ENCODE assay signal across 10 cellular contexts in the genomic region with DNA sequence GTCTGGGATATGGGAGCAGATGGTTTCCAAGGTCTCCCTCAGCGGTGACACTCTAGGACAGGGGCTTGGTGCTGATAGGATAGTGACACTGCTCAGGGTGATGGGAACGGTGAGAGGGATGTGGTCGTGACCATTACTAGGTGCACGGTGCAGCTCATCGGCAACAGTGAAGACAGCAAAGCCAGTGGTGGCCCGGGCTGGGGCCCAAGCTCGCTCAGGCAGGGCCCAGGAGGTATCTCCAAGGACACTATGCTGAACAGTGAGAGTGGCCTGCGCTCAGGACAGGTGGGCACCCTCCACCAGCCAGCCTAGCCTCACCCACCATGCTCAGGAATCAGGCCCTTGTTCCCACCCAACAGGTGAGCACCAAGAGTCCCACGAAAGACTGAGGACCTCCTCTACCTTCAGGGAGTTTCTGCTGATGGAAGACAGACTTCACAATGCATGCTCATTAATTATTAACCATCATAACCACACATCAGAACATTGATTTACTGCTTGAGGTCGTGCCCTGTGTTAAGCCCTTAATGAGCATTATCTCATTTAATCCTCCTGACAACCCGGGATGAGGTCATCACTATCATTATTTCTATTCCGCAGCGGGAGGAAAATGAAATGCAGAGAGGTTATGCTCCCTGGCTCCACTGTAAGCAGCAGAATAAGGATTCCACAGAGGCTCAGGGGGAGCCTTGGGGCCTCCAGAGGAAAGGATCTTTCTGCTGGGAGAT.
A peak's percentile ranks its signal among the peaks of the same experiment; 100 is the strongest.
DNase-seq lines count a peak whose midpoint lies in the region; ATAC-seq, FAIRE-seq and TF ChIP-seq lines count a peak whose summit lies in the region.
"Had no signal": no experiment of that assay in that cellular context is flagged by ENCODE, and none has a peak within 500 bp of the region (broad histone marks: within the 10 kb centered on the region; RNA-seq: fewer than 3 reads in every experiment).

No MANE protein-coding gene starts in this region.

- FAIRE-seq in GM12878 (lab: Jason Lieb, UNC), result no peak

- H3K27ac Mint-ChIP-seq in natural killer cell, result peak overlapping the region in 1 of 2 donors; percentile 96

- H3K4me1 ChIP-seq in GM12878 (ENCODE audit: control insufficient read depth, insufficient read depth, low read length) (peaks cover 44% of the 10 kb centered on the region), left lung (peaks cover 21 to 52% of the 10 kb centered on the region in 2 donors)

- H3K27me3 Mint-ChIP-seq in natural killer cell (ENCODE audit: low read depth in 2 of 2), result peaks cover 32 to 61% of the 10 kb centered on the region in 2 donors

- peaks cover 69 to 85% of the 10 kb centered on the region in 2 donors for H3K4me1 Mint-ChIP-seq in natural killer cell

- H3K27me3 ChIP-seq in GM12878 (replicated peaks in 1 of 2; ENCODE audit: control insufficient read depth in 2 of 2, insufficient read depth in 2 of 2, low read length in 1 of 2) (no peaks in the 10 kb centered on the region; a peak in 1 of 4 replicates), left lung (no peaks in the 10 kb centered on the region)
- H3K27me3 ChIP-seq: Peyer's patch, upper lobe of right lung had no signal

- POLR2A ChIA-PET in GM12878 (lab: Charles Lee), result interaction anchor here (2.4 kb wide), 1 partner anchor 10 kb away, joined by 17 read pairs; no protein-coding TSS in a partner anchor

- peak overlapping the region; percentile 85 for H3K4me3 Mint-ChIP-seq in natural killer cell

- H3K4me2 ChIP-seq in GM12878 (ENCODE audit: control insufficient read depth, insufficient read depth), result 0 out of 2 replicates have a peak overlapping the region, but pooled peaks have one; percentile 8

- RAD21 ChIA-PET in GM12878 (lab: Charles Lee; ENCODE audit: unreplicated experiment), result interaction anchor here (0.9 to 3.6 kb wide), 3 partner anchors 10 to 394 kb away, joined by 3 to 42 read pairs (median 3); no protein-coding TSS in a partner anchor

- no peak overlapping the region for H3K4me3 ChIP-seq in GM12878
- no peak overlapping the region for H3K4me3 ChIP-seq in left lung
- H3K4me3 ChIP-seq: Peyer's patch, upper lobe of right lung had no signal

- H3K36me3 ChIP-seq in GM12878 (ENCODE audit: control insufficient read depth in 2 of 2, insufficient read depth in 2 of 2, low read length in 1 of 2) (no peaks in the 10 kb centered on the region), left lung (no peaks in the 10 kb centered on the region)
- H3K36me3 ChIP-seq: Peyer's patch, upper lobe of right lung had no signal

- SMC1A ChIA-PET in GM12878 (lab: Charles Lee; ENCODE audit: uncharacterized antibody, unreplicated experiment), result interaction anchor here (0.8 to 3.3 kb wide), 3 partner anchors 11 to 742 kb away, joined by 3 to 24 read pairs (median 5); no protein-coding TSS in a partner anchor

- peak; percentile 19 to 45; a peak in 1 of 4 replicates for TF ChIP-seq EP300 in GM12878 (IDR thresholded peaks at IDR 0.05; ENCODE audit: borderline replicate concordance in 1 of 2, control insufficient read depth in 1 of 2, low read depth in 2 of 2, low read length in 2 of 2)

- TF ChIP-seq RAD21 in GM12878 (IDR thresholded peaks at IDR 0.05; ENCODE audit: insufficient read depth, low read depth, low read length), result no peak

- intact Hi-C loops in GM12878 (cut with micrococcal nuclease; ENCODE audit: unreplicated experiment) (no loop called here), natural killer cell (cut with micrococcal nuclease) (loop anchor here (1.0 to 5.0 kb wide), 6 partner anchors 15 to 735 kb away; a partner anchor contains a TSS), left lung (cut with DNase I) (no loop called here)

- no peak overlapping the region for H3K27ac ChIP-seq in GM12878 (ENCODE audit: control insufficient read depth, insufficient read depth)
- no peak overlapping the region for H3K27ac ChIP-seq in left lung
- H3K27ac ChIP-seq: upper lobe of right lung had no signal

- no TSS peak for BruUV-seq in GM12878 (replicated peaks; lab: Mats Ljungman, UMichigan)

- H3K9me3 Mint-ChIP-seq in natural killer cell, result no peaks in the 10 kb centered on the region

- H3K79me2 ChIP-seq in GM12878 (ENCODE audit: control insufficient read depth, insufficient read depth, low read length), result no peaks in the 10 kb centered on the region

- in situ Hi-C loops in GM12878 (cut with MboI), result no loop called here

- TF ChIP-seq CTCF in GM12878 (IDR thresholded peaks at IDR 0.05 in 2 of 3, conservative IDR thresholded peaks at IDR 0.05 in 1 of 3; ENCODE audit: control insufficient read depth in 2 of 3, extremely low read depth in 1 of 3, insufficient read depth in 1 of 3, low read depth in 3 of 3, low read length in 3 of 3) (no peak), natural killer cell (IDR thresholded peaks at IDR 0.05) (no peak), left lung (IDR thresholded peaks at IDR 0.05) (no peak)

- no peak overlapping the region for H2AFZ ChIP-seq in GM12878 (ENCODE audit: control insufficient read depth, low read depth, low read length)

- no peak for TF ChIP-seq POLR2A in GM12878 (IDR thresholded peaks at IDR 0.05; ENCODE audit: low read depth, low read length)

- H3K36me3 Mint-ChIP-seq in natural killer cell, result no peaks in the 10 kb centered on the region

- H3K9me3 ChIP-seq in GM12878 (replicated peaks; ENCODE audit: control insufficient read depth, insufficient read depth, low read length) (no peaks in the 10 kb centered on the region), left lung (no peaks in the 10 kb centered on the region)
- H3K9me3 ChIP-seq: Peyer's patch, upper lobe of right lung had no signal

- ATAC-seq in GM12878, result peak; percentile 33
- no peak for ATAC-seq in natural killer cell
- no peak for ATAC-seq in HG03039 (IDR thresholded peaks at IDR 0.05; ENCODE audit: unreplicated experiment)
- ATAC-seq in HG02759 (IDR thresholded peaks at IDR 0.05; ENCODE audit: unreplicated experiment), result no peak
- no peak for ATAC-seq in left lung

- no peak overlapping the region for H3K9ac ChIP-seq in GM12878 (ENCODE audit: control insufficient read depth, insufficient read depth, low read length)

- no peaks in the 10 kb centered on the region for H4K20me1 ChIP-seq in GM12878 (ENCODE audit: control insufficient read depth, insufficient read depth)

- CTCF ChIA-PET in GM12878 (lab: Yijun Ruan, JAX), result interaction anchor here (1.2 to 3.3 kb wide), 4 partner anchors 9 to 404 kb away, joined by 3 to 22 read pairs (median 5); no protein-coding TSS in a partner anchor

- 69% methylated on average over 13 of the region's 13 CpGs for WGBS in GM12878 (ENCODE audit: insufficient coverage, insufficient replicate concordance, low lambda C conversion rate, missing lambda C conversion rate)

- peak; percentile 31 for DNase-seq in EH (ENCODE audit: low read depth)
- peak; percentile 86 for DNase-seq in LoVo (ENCODE audit: low spot score)
- DNase-seq in GM12878 (ENCODE audit: low read depth, low spot score), result no peak
- DNase-seq in natural killer cell, result no peak
- no peak for DNase-seq in left lung
- no peak for DNase-seq in NCI-H774 (lab: John Stamatoyannopoulos, UW)
- DNase-seq: upper lobe of right lung had no signal

TF ChIP-seq in GM12878, 131 proteins besides CTCF, POLR2A, EP300 and RAD21 (continues in another document):
- TF ChIP-seq ZNF24 (IDR thresholded peaks at IDR 0.05) (0 out of 2 replicates have a peak, but pooled peaks have one; percentile 50), TCF3 (IDR thresholded peaks at IDR 0.05; ENCODE audit: borderline replicate concordance, insufficient read depth, low read depth, low read length) (no peak), JUNB (IDR thresholded peaks at IDR 0.05) (no peak), CHD1 (IDR thresholded peaks at IDR 0.05; ENCODE audit: low read depth, low read length) (no peak), MTA2 (IDR thresholded peaks at IDR 0.05; ENCODE audit: low read depth) (peak; percentile 96), DPF2 (IDR thresholded peaks at IDR 0.05) (0 out of 2 replicates have a peak, but pooled peaks have one; percentile 61), ETV6 (conservative IDR thresholded peaks at IDR 0.05 in 1 of 2, IDR thresholded peaks at IDR 0.05 in 1 of 2; ENCODE audit: borderline replicate concordance in 1 of 2, low read depth in 1 of 2) (no peak), FOXM1 (IDR thresholded peaks at IDR 0.05; ENCODE audit: low read depth, low read length) (no peak), ATF7 (IDR thresholded peaks at IDR 0.05; ENCODE audit: low read depth) (peak; percentile 98)
- TF ChIP-seq, protein P1, sequence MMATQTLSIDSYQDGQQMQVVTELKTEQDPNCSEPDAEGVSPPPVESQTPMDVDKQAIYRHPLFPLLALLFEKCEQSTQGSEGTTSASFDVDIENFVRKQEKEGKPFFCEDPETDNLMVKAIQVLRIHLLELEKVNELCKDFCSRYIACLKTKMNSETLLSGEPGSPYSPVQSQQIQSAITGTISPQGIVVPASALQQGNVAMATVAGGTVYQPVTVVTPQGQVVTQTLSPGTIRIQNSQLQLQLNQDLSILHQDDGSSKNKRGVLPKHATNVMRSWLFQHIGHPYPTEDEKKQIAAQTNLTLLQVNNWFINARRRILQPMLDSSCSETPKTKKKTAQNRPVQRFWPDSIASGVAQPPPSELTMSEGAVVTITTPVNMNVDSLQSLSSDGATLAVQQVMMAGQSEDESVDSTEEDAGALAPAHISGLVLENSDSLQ (IDR thresholded peaks at IDR 0.05), result peak; percentile 62
- TF ChIP-seq, protein P2, sequence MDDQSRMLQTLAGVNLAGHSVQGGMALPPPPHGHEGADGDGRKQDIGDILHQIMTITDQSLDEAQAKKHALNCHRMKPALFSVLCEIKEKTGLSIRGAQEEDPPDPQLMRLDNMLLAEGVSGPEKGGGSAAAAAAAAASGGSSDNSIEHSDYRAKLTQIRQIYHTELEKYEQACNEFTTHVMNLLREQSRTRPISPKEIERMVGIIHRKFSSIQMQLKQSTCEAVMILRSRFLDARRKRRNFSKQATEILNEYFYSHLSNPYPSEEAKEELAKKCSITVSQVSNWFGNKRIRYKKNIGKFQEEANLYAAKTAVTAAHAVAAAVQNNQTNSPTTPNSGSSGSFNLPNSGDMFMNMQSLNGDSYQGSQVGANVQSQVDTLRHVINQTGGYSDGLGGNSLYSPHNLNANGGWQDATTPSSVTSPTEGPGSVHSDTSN (IDR thresholded peaks at IDR 0.05; ENCODE audit: insufficient replicate concordance, low read depth, low read length), result peak; percentile 76

Comparison
In these comparisons a context has a peak if more than half of its experiments do, and no peak if none do; other contexts are left out.
1. DNase-seq: peak in EH (single experiment) and LoVo (single experiment); none in GM12878 (single experiment), natural killer cell (single experiment), left lung (0 of 2) and NCI-H774 (single experiment).